In genomic region chr1:116711061-116711582, GRCh38 we compare ENCODE assay signal across 12 cellular contexts. TPM values are rescaled to one million over a fixed set of nuclear protein-coding genes. Genes with fewer than 3 reads are reported as not detected.
A peak's percentile ranks its signal among the peaks of the same experiment; 100 is the strongest.
DNase-seq lines count a peak whose midpoint lies in the region; ATAC-seq and TF ChIP-seq lines count a peak whose summit lies in the region.
"Had no signal": no experiment of that assay in that cellular context is flagged by ENCODE, and none has a peak within 500 bp of the region (broad histone marks: within the 10 kb centered on the region; RNA-seq: fewer than 3 reads in every experiment).

No MANE protein-coding gene starts in this region.

- peaks cover 11% of the 10 kb centered on the region for H3K4me1 ChIP-seq in mesendoderm (ENCODE audit: control insufficient read depth, low read depth, low read length)
- no peaks in the 10 kb centered on the region for H3K4me1 ChIP-seq in tibial nerve
- H3K4me1 ChIP-seq: HAP-1 had no signal

- H3K36me3 ChIP-seq in mesendoderm (ENCODE audit: control insufficient read depth, insufficient read depth, low read length) (no peaks in the 10 kb centered on the region), tibial nerve (no peaks in the 10 kb centered on the region)
- H3K36me3 ChIP-seq: HAP-1 had no signal

- H3K79me2 ChIP-seq in mesendoderm (ENCODE audit: control insufficient read depth, insufficient read depth, low read length) = no peaks in the 10 kb centered on the region

- no peak overlapping the region for H3K18ac ChIP-seq in mesendoderm (ENCODE audit: low read length)

- TF ChIP-seq POLR2A in NB4 (IDR thresholded peaks at IDR 0.05; ENCODE audit: extremely low read depth, insufficient read length) (no peak), tibial nerve (IDR thresholded peaks at IDR 0.05) (no peak)

- TF ChIP-seq EP300 in tibial nerve (IDR thresholded peaks at IDR 0.05) = no peak

- H3K9me3 ChIP-seq in tibial nerve = no peaks in the 10 kb centered on the region
- H3K9me3 ChIP-seq: HAP-1 had no signal

- peak overlapping the region; percentile 42; the same call in 1 of the 2 replicates for H3K27ac ChIP-seq in VCaP
- no peak overlapping the region for H3K27ac ChIP-seq in mesendoderm (ENCODE audit: low read depth, low read length)
- no peak overlapping the region for H3K27ac ChIP-seq in tibial nerve

- H4K8ac ChIP-seq in mesendoderm (ENCODE audit: low read depth, low read length) = no peak overlapping the region

- no peak for ATAC-seq in HG03354 (IDR thresholded peaks at IDR 0.05; ENCODE audit: poor library complexity, severe bottlenecking, unreplicated experiment)

- H3K4ac ChIP-seq in mesendoderm (ENCODE audit: low read depth, low read length) = no peak overlapping the region

- no peak overlapping the region for H2BK120ac ChIP-seq in mesendoderm (ENCODE audit: low read depth, low read length)

- WGBS in mesendoderm (ENCODE audit: extremely low coverage, insufficient coverage, low lambda C conversion rate) = no CpG with 5 or more reads among the region's 1 CpG
- 29 to 53% methylated on average over 1 of the region's 1 CpG for WGBS in tibial nerve, 2 donors

- H2BK5ac ChIP-seq in mesendoderm (ENCODE audit: low read length) = no peak overlapping the region

- H4K5ac ChIP-seq in mesendoderm (ENCODE audit: low read length) = no peak overlapping the region

- H3K79me1 ChIP-seq in mesendoderm (ENCODE audit: low read length) = no peaks in the 10 kb centered on the region

- peak overlapping the region; percentile 18 for H3K9ac ChIP-seq in mesendoderm (ENCODE audit: low read length)

- no peak overlapping the region for H3K23ac ChIP-seq in mesendoderm (ENCODE audit: low read length)

- H3K56ac ChIP-seq in mesendoderm (ENCODE audit: low read length) = peak overlapping the region; percentile 44

- H2AK5ac ChIP-seq in mesendoderm (ENCODE audit: low read length) = no peak overlapping the region

- TF ChIP-seq CTCF in NB4 (IDR thresholded peaks at IDR 0.05; ENCODE audit: low read depth, low read length) = no peak
- TF ChIP-seq CTCF in VCaP (conservative IDR thresholded peaks at IDR 0.05) = no peak
- TF ChIP-seq CTCF in tibial nerve (IDR thresholded peaks at IDR 0.05) = no peak

- no peak overlapping the region for H3K4me2 ChIP-seq in mesendoderm (ENCODE audit: low read length)

- no peak overlapping the region for H3K4me3 ChIP-seq in NB4 (ENCODE audit: low read depth, low read length)
- no peak overlapping the region for H3K4me3 ChIP-seq in mesendoderm (ENCODE audit: low read length)
- H3K4me3 ChIP-seq in tibial nerve = no peak overlapping the region
- H3K4me3 ChIP-seq: HAP-1 had no signal

- DNase-seq in DMS 273 (lab: John Stamatoyannopoulos, UW; ENCODE audit: unreplicated experiment) (peak; percentile 67), NB4 (ENCODE audit: low read depth) (peak; percentile 14), mesendoderm (peak; percentile 49), tibial nerve (ENCODE audit: low spot score in 2 of 2) (no peak), 8988T (no peak), EL (no peak)
- DNase-seq: activated CD4-positive, alpha-beta T cell treated with anti-CD3 and anti-CD28 coated beads, Interleukin-2, amount 10 ng/mL, durations not matched to agents 7 days and 5 days; dermis blood vessel endothelial cell had no signal

- H3K27me3 ChIP-seq in mesendoderm (ENCODE audit: insufficient read depth, low read length, poor library complexity) = no peaks in the 10 kb centered on the region
- no peaks in the 10 kb centered on the region for H3K27me3 ChIP-seq in tibial nerve

- H2BK15ac ChIP-seq in mesendoderm (replicated peaks; ENCODE audit: low read depth) = no peak overlapping the region

RNA-seq across cellular contexts. Expression of gene CD2, which starts 43.1 kb away (rescaled TPM):
- not detected for polyA plus RNA-seq in mesendoderm (2013, experiment 1 of 2)
- not detected for polyA plus RNA-seq in mesendoderm (2013, experiment 2 of 2)
- 1 to 10 TPM in 2 of 4 donors, under 1 TPM in 1, not detected in 1; 0.60 to 5.1 (median 1.5) TPM for total RNA-seq in tibial nerve
- total RNA-seq: dermis blood vessel endothelial cell, lung microvascular endothelial cell had no signal

RNA-seq across cellular contexts. Expression of gene IGSF3, which starts 43.6 kb away (rescaled TPM):
- 11.7 TPM for polyA plus RNA-seq in mesendoderm (2013, experiment 1 of 2)
- 11.7 TPM for polyA plus RNA-seq in mesendoderm (2013, experiment 2 of 2)
- total RNA-seq in tibial nerve = 1 to 10 TPM; 1.2 to 3.9 (median 3.2) TPM

Comparison
In these comparisons a context has a peak if more than half of its experiments do, and no peak if none do; other contexts are left out.
1. DNase-seq: peak in DMS 273 (single experiment), NB4 (single experiment) and mesendoderm (single experiment); none in tibial nerve (0 of 2), 8988T (single experiment) and EL (single experiment).